In the genomic region with DNA sequence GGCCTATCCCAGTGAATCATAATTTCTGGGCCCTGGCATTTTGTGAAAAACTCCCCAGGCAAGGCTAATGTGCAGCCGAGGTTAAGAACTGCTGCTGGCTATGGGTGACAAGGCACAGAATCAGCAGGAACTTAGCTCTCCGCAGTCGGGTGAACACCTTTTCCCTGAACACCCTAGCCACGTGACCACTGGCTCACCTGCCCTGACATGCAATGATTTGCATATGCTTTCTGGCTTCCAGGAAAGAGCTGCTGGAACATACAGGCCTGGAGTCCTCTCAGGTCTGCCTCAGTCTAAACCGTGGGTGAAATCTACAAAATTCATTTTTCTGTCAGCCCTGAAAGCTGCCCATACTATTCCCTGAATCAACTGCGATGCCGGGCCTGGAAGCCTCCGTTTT, we compare ENCODE assay signal across 8 cellular contexts. TPM values are rescaled to one million over a fixed set of nuclear protein-coding genes. Genes with fewer than 3 reads are reported as not detected.
DNase-seq lines count a peak whose midpoint lies in the region; ATAC-seq and TF ChIP-seq lines count a peak whose summit lies in the region.

No MANE protein-coding gene starts in this region.

- no peak overlapping the region for H4K12ac ChIP-seq in trophoblast cell (ENCODE audit: low read depth, low read length)

- H3K4me3 ChIP-seq in adrenal gland: no peak overlapping the region
- H3K4me3 ChIP-seq in trophoblast cell (ENCODE audit: low read depth, low read length): no peak overlapping the region

- ATAC-seq in GM19397 (IDR thresholded peaks at IDR 0.05; ENCODE audit: unreplicated experiment): peak; percentile 67
- peak; percentile 62 for ATAC-seq in HG03196 (IDR thresholded peaks at IDR 0.05; ENCODE audit: unreplicated experiment)
- ATAC-seq in natural killer cell treated with Interleukin-12 subunit alpha and Interleukin-12 subunit beta and Interleukin-15 and Interleukin-18, amount 100 ng/mL, for 72 hours: no peak
- no peak for ATAC-seq in GM18519 (IDR thresholded peaks at IDR 0.05; ENCODE audit: low FRiP score, unreplicated experiment)

- peak in 4 of 7 donors; percentile 31 to 49 (median 40) for DNase-seq in adrenal gland
- peak; percentile 82 to 89 for DNase-seq in trophoblast cell
- DNase-seq in natural killer cell treated with Interleukin-12 subunit alpha and Interleukin-12 subunit beta and Interleukin-15 and Interleukin-18, amount 100 ng/mL, for 72 hours (ENCODE audit: low spot score): no peak
- no peak for DNase-seq in stimulated activated CD4-positive, alpha-beta T cell treated with anti-CD3 and anti-CD28 coated beads, Interleukin-4, amount 100 ng/mL, for 24 hours
- DNase-seq in chondrocyte (ENCODE audit: low spot score): no peak

- H3K4me1 ChIP-seq in adrenal gland (replicated peaks in 1 of 2): peaks cover 27 to 40% of the 10 kb centered on the region in 2 donors
- H3K4me1 ChIP-seq in trophoblast cell (ENCODE audit: control insufficient read depth in 1 of 2, insufficient read depth in 2 of 2, low read length in 2 of 2): peaks cover 4 to 12% of the 10 kb centered on the region in 2 experiments

- no peaks in the 10 kb centered on the region for H3K27me3 Mint-ChIP-seq in natural killer cell treated with Interleukin-12 subunit alpha and Interleukin-12 subunit beta and Interleukin-15 and Interleukin-18, amount 100 ng/mL, for 72 hours
- no peaks in the 10 kb centered on the region for H3K27me3 Mint-ChIP-seq in chondrocyte (ENCODE audit: low read depth)

- H3K27ac ChIP-seq in adrenal gland: peak overlapping the region in 3 of 5 donors; percentile 30 to 51 (median 45)
- no peak overlapping the region for H3K27ac ChIP-seq in trophoblast cell (ENCODE audit: low read depth, low read length)

- TF ChIP-seq CTCF in adrenal gland (IDR thresholded peaks at IDR 0.05) (no peak), chondrocyte (IDR thresholded peaks at IDR 0.05) (no peak)

- no peak for TF ChIP-seq POLR2A in adrenal gland (IDR thresholded peaks at IDR 0.05)

- H2BK120ac ChIP-seq in trophoblast cell (ENCODE audit: insufficient read depth, low read length, poor library complexity): no peak overlapping the region

- no peaks in the 10 kb centered on the region for H3K27me3 ChIP-seq in adrenal gland
- no peaks in the 10 kb centered on the region for H3K27me3 ChIP-seq in trophoblast cell (ENCODE audit: insufficient read depth, low read length)

- no peaks in the 10 kb centered on the region for H3K79me1 ChIP-seq in trophoblast cell (ENCODE audit: low read length)

- H3K23ac ChIP-seq in trophoblast cell (ENCODE audit: low read length): no peak overlapping the region

- peaks cover 0 to 12% of the 10 kb centered on the region in 2 donors for H3K36me3 ChIP-seq in adrenal gland (replicated peaks in 1 of 2)
- peaks cover 8 to 11% of the 10 kb centered on the region in 2 experiments for H3K36me3 ChIP-seq in trophoblast cell (ENCODE audit: control insufficient read depth in 1 of 2, insufficient read depth in 2 of 2, low read length in 2 of 2)

- no peak overlapping the region for H2AK5ac ChIP-seq in trophoblast cell (ENCODE audit: low read length)

- no peak overlapping the region for H3K18ac ChIP-seq in trophoblast cell (ENCODE audit: low read length)

- H4K91ac ChIP-seq in trophoblast cell (ENCODE audit: low read depth, low read length): no peak overlapping the region

- H3K4me1 Mint-ChIP-seq in natural killer cell treated with Interleukin-12 subunit alpha and Interleukin-12 subunit beta and Interleukin-15 and Interleukin-18, amount 100 ng/mL, for 72 hours (ENCODE audit: low read depth in 2 of 2): peaks cover 0 to 20% of the 10 kb centered on the region in 2 donors
- peaks cover 56% of the 10 kb centered on the region for H3K4me1 Mint-ChIP-seq in chondrocyte (ENCODE audit: low read depth)

- intact Hi-C loops in adrenal gland (cut with DNase I): no loop called here

- H3K79me2 ChIP-seq in trophoblast cell (ENCODE audit: control insufficient read depth, insufficient read depth, low read length, poor library complexity): no peaks in the 10 kb centered on the region

- H2AFZ ChIP-seq in trophoblast cell (ENCODE audit: insufficient read depth, low read length, poor library complexity): no peak overlapping the region

- H3K9me3 Mint-ChIP-seq in natural killer cell treated with Interleukin-12 subunit alpha and Interleukin-12 subunit beta and Interleukin-15 and Interleukin-18, amount 100 ng/mL, for 72 hours: no peaks in the 10 kb centered on the region
- H3K9me3 Mint-ChIP-seq in chondrocyte (ENCODE audit: low read depth): no peaks in the 10 kb centered on the region

- H3K14ac ChIP-seq in trophoblast cell (ENCODE audit: low read length): no peak overlapping the region

- no peak overlapping the region for H2BK12ac ChIP-seq in trophoblast cell (ENCODE audit: low read length)

- H4K8ac ChIP-seq in trophoblast cell (ENCODE audit: low read depth, low read length): no peak overlapping the region

- H3K4me2 ChIP-seq in trophoblast cell (ENCODE audit: low read length): no peak overlapping the region

- H3K27ac Mint-ChIP-seq in natural killer cell treated with Interleukin-12 subunit alpha and Interleukin-12 subunit beta and Interleukin-15 and Interleukin-18, amount 100 ng/mL, for 72 hours: no peak overlapping the region
- no peak overlapping the region for H3K27ac Mint-ChIP-seq in chondrocyte (ENCODE audit: unreplicated experiment)

- peaks cover 5% of the 10 kb centered on the region for H3K36me3 Mint-ChIP-seq in natural killer cell treated with Interleukin-12 subunit alpha and Interleukin-12 subunit beta and Interleukin-15 and Interleukin-18, amount 100 ng/mL, for 72 hours
- peaks cover 16% of the 10 kb centered on the region for H3K36me3 Mint-ChIP-seq in chondrocyte (ENCODE audit: low read depth)

- no peak overlapping the region for H3K4ac ChIP-seq in trophoblast cell (ENCODE audit: low read depth, low read length)

- no peak overlapping the region for H3K9ac ChIP-seq in trophoblast cell (ENCODE audit: low read length)

- no peak overlapping the region for H3K4me3 Mint-ChIP-seq in natural killer cell treated with Interleukin-12 subunit alpha and Interleukin-12 subunit beta and Interleukin-15 and Interleukin-18, amount 100 ng/mL, for 72 hours
- H3K4me3 Mint-ChIP-seq in chondrocyte (ENCODE audit: unreplicated experiment): no peak overlapping the region

- H3K9me3 ChIP-seq in adrenal gland (replicated peaks in 1 of 3) (no peaks in the 10 kb centered on the region), trophoblast cell (ENCODE audit: insufficient read depth, low read depth, low read length) (no peaks in the 10 kb centered on the region)

- 49 to 59% (median 52%) methylated on average over 7 to 8 of the region's 8 CpGs for WGBS in adrenal gland, 4 donors
- no CpG with 5 or more reads among the region's 8 CpGs for WGBS in trophoblast cell (ENCODE audit: extremely low coverage, insufficient coverage, insufficient read length)

- no peak overlapping the region for H2BK5ac ChIP-seq in trophoblast cell (ENCODE audit: low read depth, low read length, poor library complexity)

RNA-seq across cellular contexts. Expression of gene ZNF827, which starts 56.6 kb away (rescaled TPM):
- total RNA-seq in adrenal gland (10 to 100 TPM; 16.5 to 37.1 (median 27.3) TPM), chondrocyte (23.8 to 40.9 TPM (median 27.6 TPM) in 3 replicates)
- polyA plus RNA-seq in adrenal gland: 10 to 100 TPM in 2 of 3 donors, 1 to 10 TPM in 1; 8.0 to 16.8 (median 14.0) TPM
- polyA plus RNA-seq in trophoblast cell (2013): 9.7 and 10.8 TPM in 2 replicates
- total RNA-seq in natural killer cell treated with Interleukin-12 subunit alpha and Interleukin-12 subunit beta and Interleukin-15 and Interleukin-18, amount 100 ng/mL, for 72 hours: 10 to 100 TPM; 11.8 to 40.5 TPM

Comparison
In these comparisons a context has a peak if more than half of its experiments do, and no peak if none do; other contexts are left out.
1. ATAC-seq: peak in GM19397 (single experiment) and HG03196 (single experiment); none in natural killer cell treated with Interleukin-12 subunit alpha and Interleukin-12 subunit beta and Interleukin-15 and Interleukin-18, amount 100 ng/mL, for 72 hours (0 of 2) and GM18519 (single experiment).
2. DNase-seq: peak in adrenal gland (4 of 7) and trophoblast cell (2 of 2); none in natural killer cell treated with Interleukin-12 subunit alpha and Interleukin-12 subunit beta and Interleukin-15 and Interleukin-18, amount 100 ng/mL, for 72 hours (single experiment), stimulated activated CD4-positive, alpha-beta T cell treated with anti-CD3 and anti-CD28 coated beads, Interleukin-4, amount 100 ng/mL, for 24 hours (single experiment) and chondrocyte (single experiment).